ENCODE assay signal across 33 cellular contexts in genomic region chr5:134794819-134795218, GRCh38.
"Had no signal": no experiment of that assay in that cellular context is flagged by ENCODE, and none has a peak within 500 bp of the region (broad histone marks: within the 10 kb centered on the region; RNA-seq: fewer than 3 reads in every experiment).

No MANE protein-coding gene starts in this region.

- H3K27ac ChIP-seq: cardiac muscle cell, KMS-11, Peyer's patch, RWPE1, VCaP had no signal

- H3K4me3 ChIP-seq: cardiac muscle cell, Peyer's patch had no signal

- H3K27me3 Mint-ChIP-seq: activated B cell treated with CpG ODN at 0.5 μM for 24 hours; activated CD4-positive, alpha-beta memory T cell treated with anti-CD3 and anti-CD28 coated beads for 36 hours; activated naive CD8-positive, alpha-beta T cell treated with anti-CD3 and anti-CD28 coated beads for 36 hours; T-cell; T-helper 17 cell had no signal

- H3K4me3 Mint-ChIP-seq: activated B cell treated with CpG ODN at 0.5 μM for 24 hours; activated CD4-positive, alpha-beta memory T cell treated with anti-CD3 and anti-CD28 coated beads for 36 hours; activated naive CD4-positive, alpha-beta T cell treated with anti-CD3 and anti-CD28 coated beads for 36 hours; activated naive CD8-positive, alpha-beta T cell treated with anti-CD3 and anti-CD28 coated beads for 36 hours; activated T-helper 1 cell treated with anti-CD3 and anti-CD28 coated beads, Interleukin-12 subunit alpha, Interleukin-12 subunit beta, Interleukin-2, Interleukin-4 antibody, amounts not matched to agents 30 ng/mL and 10 ng/mL and 1 ng/mL, durations not matched to agents 14 hours and 24 hours and 36 hours; T-cell; T-helper 17 cell had no signal

- H3K27ac Mint-ChIP-seq: activated B cell treated with CpG ODN at 0.5 μM for 24 hours; activated CD4-positive, alpha-beta memory T cell treated with anti-CD3 and anti-CD28 coated beads for 36 hours; activated naive CD4-positive, alpha-beta T cell treated with anti-CD3 and anti-CD28 coated beads for 36 hours; activated naive CD8-positive, alpha-beta T cell treated with anti-CD3 and anti-CD28 coated beads for 36 hours; activated T-helper 1 cell treated with anti-CD3 and anti-CD28 coated beads, Interleukin-12 subunit alpha, Interleukin-12 subunit beta, Interleukin-2, Interleukin-4 antibody, amounts not matched to agents 30 ng/mL and 10 ng/mL and 1 ng/mL, durations not matched to agents 14 hours and 24 hours and 36 hours; T-cell; T-helper 17 cell had no signal

- ATAC-seq: PC-3, Right ventricle myocardium inferior, T-cell, T-helper 17 cell had no signal

- H3K9me3 ChIP-seq: Peyer's patch had no signal

- DNase-seq: activated B cell treated with CpG ODN at 0.5 μM for 24 hours; activated CD4-positive, alpha-beta memory T cell treated with anti-CD3 and anti-CD28 coated beads for 36 hours; activated CD4-positive, alpha-beta T cell treated with anti-CD3 and anti-CD28 coated beads for 4 hours; activated CD4-positive, alpha-beta T cell treated with anti-CD3 and anti-CD28 coated beads, Interleukin-2, amount 50 U/mL, for 1 hour; activated CD4-positive, CD25-positive, alpha-beta regulatory T cell treated with anti-CD3 and anti-CD28 coated beads, Interleukin-2, amount 50 U/mL, for 72 hours; activated gamma-delta T cell treated with Interleukin-2 at 50 U/mL for 16 hours; activated naive CD4-positive, alpha-beta T cell treated with anti-CD3 and anti-CD28 coated beads for 36 hours; activated naive CD8-positive, alpha-beta T cell treated with anti-CD3 and anti-CD28 coated beads for 36 hours; activated T-cell treated with anti-CD3 and anti-CD28 coated beads, Interleukin-2, amount 50 U/mL, for 1 hour; amniotic stem cell; aorta; NCI-H1092 treated with DMSO at 0.1 percent for 48 hours; NCI-H146; NCI-H187; NCI-H2029 treated with DMSO at 0.1 percent for 48 hours; NCI-H2107; NCI-H2171; NCI-H510A; NCI-H526; NCI-H748 treated with DMSO at 0.1 percent for 48 hours; NK-92 treated with Interleukin-12 subunit alpha and Interleukin-12 subunit beta, amount 100 ng/mL, for 24 hours; PC-3; Peyer's patch; SIG-M5; T-cell; T-helper 17 cell; T-helper 9 cell had no signal

- H3K4me1 Mint-ChIP-seq: activated B cell treated with CpG ODN at 0.5 μM for 24 hours; activated naive CD8-positive, alpha-beta T cell treated with anti-CD3 and anti-CD28 coated beads for 36 hours had no signal

- H3K4me1 ChIP-seq: Peyer's patch had no signal

- H3K9me3 Mint-ChIP-seq: activated B cell treated with CpG ODN at 0.5 μM for 24 hours; activated CD4-positive, alpha-beta memory T cell treated with anti-CD3 and anti-CD28 coated beads for 36 hours; activated naive CD4-positive, alpha-beta T cell treated with anti-CD3 and anti-CD28 coated beads for 36 hours; activated naive CD8-positive, alpha-beta T cell treated with anti-CD3 and anti-CD28 coated beads for 36 hours; activated T-helper 1 cell treated with anti-CD3 and anti-CD28 coated beads, Interleukin-12 subunit alpha, Interleukin-12 subunit beta, Interleukin-2, Interleukin-4 antibody, amounts not matched to agents 30 ng/mL and 10 ng/mL and 1 ng/mL, durations not matched to agents 14 hours and 24 hours and 36 hours; T-cell had no signal
